ENCODE assay signal across 8 cellular contexts in the genomic region with DNA sequence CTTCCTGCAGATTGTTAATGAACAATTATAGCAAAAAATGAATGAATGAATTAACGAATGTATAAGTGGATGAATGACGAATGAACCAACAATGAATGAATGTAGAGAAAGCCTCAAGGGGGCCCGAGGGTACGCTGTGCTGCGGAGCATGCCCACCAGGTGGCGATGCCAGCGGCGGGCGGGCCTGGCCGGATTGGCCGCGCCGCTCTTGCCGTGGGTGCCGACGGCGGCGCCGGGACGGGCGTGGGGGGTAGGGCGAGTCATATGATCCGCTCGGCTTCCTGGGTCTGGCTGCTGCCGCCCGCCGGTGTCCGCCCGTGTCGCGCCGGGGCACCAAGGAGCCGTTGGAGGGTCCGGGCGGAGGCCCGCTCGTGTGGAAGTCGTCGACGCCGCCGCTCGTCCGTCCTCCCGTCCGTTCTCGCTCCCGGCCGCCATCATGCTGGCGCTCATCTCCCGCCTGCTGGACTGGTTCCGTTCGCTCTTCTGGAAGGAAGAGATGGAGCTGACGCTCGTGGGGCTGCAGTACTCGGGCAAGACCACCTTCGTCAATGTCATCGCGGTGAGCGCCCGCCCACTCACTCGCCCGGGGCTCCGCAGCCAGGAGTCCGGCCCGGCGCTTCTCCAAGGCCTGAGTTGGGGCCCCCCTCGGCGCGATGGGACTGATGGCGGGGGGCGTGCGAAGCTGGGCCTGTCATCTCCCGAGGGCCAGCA. TPM values are rescaled to one million over a fixed set of nuclear protein-coding genes. Genes with fewer than 3 reads are reported as not detected.
A peak's percentile ranks its signal among the peaks of the same experiment; 100 is the strongest.
DNase-seq lines count a peak whose midpoint lies in the region; ATAC-seq and TF ChIP-seq lines count a peak whose summit lies in the region.

Gene ARL8B, plus strand, starts transcription at position 263 of the 711 bp plus-strand sequence. Its CDS starts 174 bp downstream, at position 437.

- peaks cover 29 to 50% (median 45%) of the 10 kb centered on the region in 11 experiments; a peak in 20 of 22 replicates for H4K20me1 ChIP-seq in BLaER1 treated with 17β-estradiol and CSF1 and Interleukin-3, amounts not matched to agents 10 nM and 100 nM

- ATAC-seq in HG03378 (IDR thresholded peaks at IDR 0.05; ENCODE audit: unreplicated experiment) = peak; percentile 91

- DNase-seq in NCI-H748 (lab: John Stamatoyannopoulos, UW; ENCODE audit: unreplicated experiment) (peak; percentile 83), dermis blood vessel endothelial cell (peak; percentile 92)
- DNase-seq in activated CD4-positive, alpha-beta T cell treated with anti-CD3 and anti-CD28 coated beads, Interleukin-2, amount 50 U/mL, for 4 hours = peak; percentile 87 to 88
- peak; percentile 93 for DNase-seq in stimulated activated CD4-positive, alpha-beta T cell treated with anti-CD3 and anti-CD28 coated beads, Interleukin-4, amount 100 ng/mL, for 1 hour

- no peaks in the 10 kb centered on the region for H3K27me3 ChIP-seq in BLaER1 treated with 17β-estradiol and CSF1 and Interleukin-3, amounts not matched to agents 10 nM and 100 nM
- no peaks in the 10 kb centered on the region for H3K27me3 ChIP-seq in liver (ENCODE audit: control insufficient read depth in 4 of 4, insufficient read depth in 4 of 4, low read length in 3 of 4)

- H3K9me3 ChIP-seq in BLaER1 treated with 17β-estradiol and CSF1 and Interleukin-3, amounts not matched to agents 10 nM and 100 nM (replicated peaks in 1 of 11) = no peaks in the 10 kb centered on the region
- no peaks in the 10 kb centered on the region for H3K9me3 ChIP-seq in liver (ENCODE audit: control insufficient read depth in 4 of 4, low read length in 3 of 4)

- peak within 1 kb of the TSS; percentile 90 to 100 (median 96) for H3K9ac ChIP-seq in BLaER1 treated with 17β-estradiol and CSF1 and Interleukin-3, amounts not matched to agents 10 nM and 100 nM
- H3K9ac ChIP-seq in liver (ENCODE audit: low read depth in 1 of 2, low read length in 2 of 2) = peak within 1 kb of the TSS; percentile 61 to 83

- TF ChIP-seq CTCF in liver (IDR thresholded peaks at IDR 0.05; ENCODE audit: low read depth, low read length, missing input control) = peak; percentile 98

- peak within 1 kb of the TSS; percentile 86 to 100 (median 96) for H3K4me3 ChIP-seq in BLaER1 treated with 17β-estradiol and CSF1 and Interleukin-3, amounts not matched to agents 10 nM and 100 nM
- H3K4me3 ChIP-seq in liver (ENCODE audit: low read depth in 1 of 3, low read length in 3 of 3) = peak within 1 kb of the TSS; percentile 89 to 96 (median 90)

- peak within 1 kb of the TSS; percentile 75 to 98 (median 91) for H3K4me2 ChIP-seq in BLaER1 treated with 17β-estradiol and CSF1 and Interleukin-3, amounts not matched to agents 10 nM and 100 nM

- peaks cover 10 to 26% (median 17%) of the 10 kb centered on the region in 11 experiments; a peak in 17 of 22 replicates for H3K36me3 ChIP-seq in BLaER1 treated with 17β-estradiol and CSF1 and Interleukin-3, amounts not matched to agents 10 nM and 100 nM
- H3K36me3 ChIP-seq in liver (ENCODE audit: control insufficient read depth in 4 of 4, insufficient read depth in 3 of 4, low read depth in 1 of 4, low read length in 3 of 4) = no peaks in the 10 kb centered on the region

- H3K27ac ChIP-seq in BLaER1 treated with 17β-estradiol and CSF1 and Interleukin-3, amounts not matched to agents 10 nM and 100 nM = peak within 1 kb of the TSS; percentile 88 to 100 (median 95)
- peak within 1 kb of the TSS; percentile 90 to 92 for H3K27ac ChIP-seq in liver (ENCODE audit: low read depth in 1 of 2, low read length in 2 of 2)

- peak; percentile 97 for TF ChIP-seq POLR2A in GM19099 (IDR thresholded peaks at IDR 0.05; ENCODE audit: extremely low read depth, insufficient read length, low read depth)

- peaks cover 29 to 45% (median 39%) of the 10 kb centered on the region in 10 experiments for H3K4me1 ChIP-seq in BLaER1 treated with 17β-estradiol and CSF1 and Interleukin-3, amounts not matched to agents 10 nM and 100 nM
- peaks cover 8 to 25% (median 21%) of the 10 kb centered on the region in 4 donors for H3K4me1 ChIP-seq in liver (ENCODE audit: control insufficient read depth in 4 of 4, insufficient read depth in 4 of 4, low read length in 3 of 4)

- peak; percentile 62 to 79 for TF ChIP-seq RAD21 in liver (IDR thresholded peaks at IDR 0.05)

- WGBS in liver = under 1% methylated on average over 74 of the region's 74 CpGs

TF ChIP-seq in liver, 16 proteins besides CTCF, POLR2A, EP300 and RAD21:
- no peak for TF ChIP-seq NR2F2 (IDR thresholded peaks at IDR 0.05)
- no peak for TF ChIP-seq FOXA1 (IDR thresholded peaks at IDR 0.05)
- no peak for TF ChIP-seq TAF1 (conservative IDR thresholded peaks at IDR 0.05)
- TF ChIP-seq ZBTB33 (IDR thresholded peaks at IDR 0.05) = no peak
- TF ChIP-seq HNF4A (conservative IDR thresholded peaks at IDR 0.05) = no peak
- no peak for TF ChIP-seq SP1 (IDR thresholded peaks at IDR 0.05)
- TF ChIP-seq, protein P1, sequence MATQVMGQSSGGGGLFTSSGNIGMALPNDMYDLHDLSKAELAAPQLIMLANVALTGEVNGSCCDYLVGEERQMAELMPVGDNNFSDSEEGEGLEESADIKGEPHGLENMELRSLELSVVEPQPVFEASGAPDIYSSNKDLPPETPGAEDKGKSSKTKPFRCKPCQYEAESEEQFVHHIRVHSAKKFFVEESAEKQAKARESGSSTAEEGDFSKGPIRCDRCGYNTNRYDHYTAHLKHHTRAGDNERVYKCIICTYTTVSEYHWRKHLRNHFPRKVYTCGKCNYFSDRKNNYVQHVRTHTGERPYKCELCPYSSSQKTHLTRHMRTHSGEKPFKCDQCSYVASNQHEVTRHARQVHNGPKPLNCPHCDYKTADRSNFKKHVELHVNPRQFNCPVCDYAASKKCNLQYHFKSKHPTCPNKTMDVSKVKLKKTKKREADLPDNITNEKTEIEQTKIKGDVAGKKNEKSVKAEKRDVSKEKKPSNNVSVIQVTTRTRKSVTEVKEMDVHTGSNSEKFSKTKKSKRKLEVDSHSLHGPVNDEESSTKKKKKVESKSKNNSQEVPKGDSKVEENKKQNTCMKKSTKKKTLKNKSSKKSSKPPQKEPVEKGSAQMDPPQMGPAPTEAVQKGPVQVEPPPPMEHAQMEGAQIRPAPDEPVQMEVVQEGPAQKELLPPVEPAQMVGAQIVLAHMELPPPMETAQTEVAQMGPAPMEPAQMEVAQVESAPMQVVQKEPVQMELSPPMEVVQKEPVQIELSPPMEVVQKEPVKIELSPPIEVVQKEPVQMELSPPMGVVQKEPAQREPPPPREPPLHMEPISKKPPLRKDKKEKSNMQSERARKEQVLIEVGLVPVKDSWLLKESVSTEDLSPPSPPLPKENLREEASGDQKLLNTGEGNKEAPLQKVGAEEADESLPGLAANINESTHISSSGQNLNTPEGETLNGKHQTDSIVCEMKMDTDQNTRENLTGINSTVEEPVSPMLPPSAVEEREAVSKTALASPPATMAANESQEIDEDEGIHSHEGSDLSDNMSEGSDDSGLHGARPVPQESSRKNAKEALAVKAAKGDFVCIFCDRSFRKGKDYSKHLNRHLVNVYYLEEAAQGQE (IDR thresholded peaks at IDR 0.05) = no peak
- TF ChIP-seq RXRA (IDR thresholded peaks at IDR 0.05) = no peak
- TF ChIP-seq, protein P2, sequence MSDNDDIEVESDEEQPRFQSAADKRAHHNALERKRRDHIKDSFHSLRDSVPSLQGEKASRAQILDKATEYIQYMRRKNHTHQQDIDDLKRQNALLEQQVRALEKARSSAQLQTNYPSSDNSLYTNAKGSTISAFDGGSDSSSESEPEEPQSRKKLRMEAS (IDR thresholded peaks at IDR 0.05) = no peak
- TF ChIP-seq HNF4G (IDR thresholded peaks at IDR 0.05) = no peak
- TF ChIP-seq GABPA (IDR thresholded peaks at IDR 0.05 in 1 of 2, conservative IDR thresholded peaks at IDR 0.05 in 1 of 2) = peak in 1 of 2 donors; percentile 77
- TF ChIP-seq ATF3 (IDR thresholded peaks at IDR 0.05) = no peak
- no peak for TF ChIP-seq JUND (IDR thresholded peaks at IDR 0.05)
- no peak for TF ChIP-seq FOXA2 (IDR thresholded peaks at IDR 0.05)
- TF ChIP-seq EGR1 (IDR thresholded peaks at IDR 0.05; ENCODE audit: low read depth in 2 of 2) = no peak
- peak; percentile 45 for TF ChIP-seq YY1 (IDR thresholded peaks at IDR 0.05)

RNA-seq across cellular contexts. Expression of gene ARL8B, which starts in this region (rescaled TPM):
- 48.2 and 63.5 TPM in 2 replicates for total RNA-seq in dermis blood vessel endothelial cell
- total RNA-seq in liver = 10 to 100 TPM; 26.5 to 36.2 TPM
- polyA plus RNA-seq in liver = 10 to 100 TPM; 20.2 to 21.9 TPM

Comparison
In these comparisons a context has a peak if more than half of its experiments do, and no peak if none do; other contexts are left out.
1. Peak in every context shown above with its lines: DNase-seq, ATAC-seq, H3K4me3 ChIP-seq and H3K27ac ChIP-seq.